In the genomic region with DNA sequence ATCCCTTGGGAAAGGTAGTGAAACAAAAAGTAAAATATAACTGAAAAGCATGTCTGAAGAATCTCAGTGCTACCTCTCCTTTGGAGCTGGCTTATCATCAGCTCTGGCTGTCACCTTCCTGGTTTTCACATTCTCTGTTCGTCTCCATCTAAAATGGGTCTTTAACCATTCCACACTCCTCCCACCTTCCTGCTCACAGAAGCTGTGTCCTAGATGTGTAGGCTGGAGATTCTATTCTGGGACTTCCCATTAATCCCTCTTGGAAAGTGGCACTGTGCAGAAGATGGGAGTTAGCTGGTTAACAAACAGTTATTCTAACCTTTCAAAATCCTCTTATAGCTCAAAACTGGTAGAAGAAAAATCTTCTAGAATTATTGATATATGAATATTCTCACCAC, we compare ENCODE assay signal across 18 cellular contexts. TPM values are rescaled to one million over a fixed set of nuclear protein-coding genes. Genes with fewer than 3 reads are reported as not detected.
"Had no signal": no experiment of that assay in that cellular context is flagged by ENCODE, and none has a peak within 500 bp of the region (broad histone marks: within the 10 kb centered on the region; RNA-seq: fewer than 3 reads in every experiment).

No MANE protein-coding gene starts in this region.

- H3K36me3 Mint-ChIP-seq: activated CD4-positive, alpha-beta memory T cell treated with anti-CD3 and anti-CD28 coated beads for 36 hours; activated naive CD8-positive, alpha-beta T cell treated with anti-CD3 and anti-CD28 coated beads for 36 hours; immature natural killer cell; memory B cell; natural killer cell had no signal

- H3K27me3 ChIP-seq: body of pancreas, gastroesophageal sphincter, heart right ventricle had no signal

- H3K4me1 ChIP-seq: body of pancreas, gastroesophageal sphincter, tibial artery had no signal

- H3K27ac ChIP-seq: body of pancreas, coronary artery, gastroesophageal sphincter, heart right ventricle, tibial artery had no signal

- H3K9me3 Mint-ChIP-seq: activated CD4-positive, alpha-beta memory T cell treated with anti-CD3 and anti-CD28 coated beads for 36 hours; activated naive CD8-positive, alpha-beta T cell treated with anti-CD3 and anti-CD28 coated beads for 36 hours; immature natural killer cell; natural killer cell had no signal

- DNase-seq: activated CD4-positive, alpha-beta memory T cell treated with anti-CD3 and anti-CD28 coated beads for 36 hours; activated CD4-positive, alpha-beta T cell treated with anti-CD3 and anti-CD28 coated beads for 4 hours; activated naive CD8-positive, alpha-beta T cell treated with anti-CD3 and anti-CD28 coated beads for 36 hours; activated T-cell treated with anti-CD3 and anti-CD28 coated beads for 4 hours; body of pancreas; central memory CD4-positive, alpha-beta T cell; immature natural killer cell; kidney glomerular epithelial cell; natural killer cell; occipital lobe; stimulated activated CD4-positive, alpha-beta T cell treated with anti-CD3 and anti-CD28 coated beads, Interleukin-2, amount 100 ng/mL, for 24 hours; stimulated activated naive CD4-positive, alpha-beta T cell treated with Interleukin-2 at 50 U/mL for 16 hours; tibial artery had no signal

- ATAC-seq: body of pancreas, gastroesophageal sphincter, natural killer cell had no signal

- H3K36me3 ChIP-seq: gastroesophageal sphincter, heart right ventricle, tibial artery had no signal

- H3K27ac Mint-ChIP-seq: activated CD4-positive, alpha-beta memory T cell treated with anti-CD3 and anti-CD28 coated beads for 36 hours; activated naive CD8-positive, alpha-beta T cell treated with anti-CD3 and anti-CD28 coated beads for 36 hours; immature natural killer cell; memory B cell; natural killer cell; T-helper 2 cell treated with Interferon-gamma antibody and Interleukin-4, amounts not matched to agents 5 μg/mL and 100 μg/mL, for 36 hours had no signal

- H3K4me3 ChIP-seq: body of pancreas, coronary artery, gastroesophageal sphincter, heart right ventricle, tibial artery had no signal

- H3K9me3 ChIP-seq: body of pancreas had no signal

- H3K4me1 Mint-ChIP-seq: memory B cell had no signal

- H3K4me3 Mint-ChIP-seq: activated CD4-positive, alpha-beta memory T cell treated with anti-CD3 and anti-CD28 coated beads for 36 hours; activated naive CD8-positive, alpha-beta T cell treated with anti-CD3 and anti-CD28 coated beads for 36 hours; immature natural killer cell; memory B cell; natural killer cell; T-helper 2 cell treated with Interferon-gamma antibody and Interleukin-4, amounts not matched to agents 5 μg/mL and 100 μg/mL, for 36 hours had no signal

RNA-seq across cellular contexts. Expression of a gene that starts 32.0 kb away (rescaled TPM):
- total RNA-seq: body of pancreas had no signal
